ENCODE assay signal across 17 cellular contexts in genomic region chr19:40739871-40740703, GRCh38. TPM values are rescaled to one million over a fixed set of nuclear protein-coding genes. Genes with fewer than 3 reads are reported as not detected.
DNase-seq lines count a peak whose midpoint lies in the region; ATAC-seq and TF ChIP-seq lines count a peak whose summit lies in the region.
"Had no signal": no experiment of that assay in that cellular context is flagged by ENCODE, and none has a peak within 500 bp of the region (broad histone marks: within the 10 kb centered on the region; RNA-seq: fewer than 3 reads in every experiment).

No MANE protein-coding gene starts in this region.

- H3K27ac ChIP-seq in WERI-Rb-1 (peak overlapping the region; percentile 54), neuronal stem cell (replicated peaks; ENCODE audit: low read length) (no peak overlapping the region), aorta (ENCODE audit: low read depth in 1 of 2, low read length in 2 of 2) (no peak overlapping the region)
- H3K27ac ChIP-seq: KMS-11, SJCRH30 had no signal

- H2BK5ac ChIP-seq in neuronal stem cell (ENCODE audit: low read length), result no peak overlapping the region

- H2AK5ac ChIP-seq in neuronal stem cell (ENCODE audit: low read depth, low read length), result no peak overlapping the region

- H2AFZ ChIP-seq in neuronal stem cell (ENCODE audit: low read length), result no peak overlapping the region

- no peak overlapping the region for H4K91ac ChIP-seq in neuronal stem cell (ENCODE audit: low read depth, low read length, poor library complexity)

- H3K79me1 ChIP-seq in neuronal stem cell (ENCODE audit: low read depth, low read length), result peaks cover 3% of the 10 kb centered on the region

- no CpG with 5 or more reads among the region's 16 CpGs for whole genome bisulfite sequencing in neuronal stem cell (ENCODE audit: extremely low coverage in 2 of 2, insufficient read length in 2 of 2, insufficient replicate concordance in 1 of 2), 2 donors
- WGBS in aorta, 2 donors, result 71 to 73% methylated on average over 14 to 16 of the region's 16 CpGs

- intact Hi-C loops in aorta (cut with DNase I), result no loop called here

- H3K9me3 ChIP-seq in WERI-Rb-1 (ENCODE audit: severe bottlenecking), result no peaks in the 10 kb centered on the region
- peaks cover 0 to 1% of the 10 kb centered on the region in 2 donors for H3K9me3 ChIP-seq in neuronal stem cell (replicated peaks in 1 of 2; ENCODE audit: control insufficient read depth in 2 of 2, insufficient read depth in 1 of 2, low read depth in 1 of 2, low read length in 2 of 2)
- H3K9me3 ChIP-seq in aorta (ENCODE audit: control insufficient read depth, low read length), result no peaks in the 10 kb centered on the region
- H3K9me3 ChIP-seq in MG63, result no peaks in the 10 kb centered on the region
- H3K9me3 ChIP-seq: SJCRH30 had no signal

- H4K8ac ChIP-seq in neuronal stem cell (ENCODE audit: low read depth, low read length), result peak overlapping the region; percentile 65

- no peaks in the 10 kb centered on the region for H3K27me3 ChIP-seq in WERI-Rb-1 (ENCODE audit: insufficient read depth, low read depth, severe bottlenecking)
- H3K27me3 ChIP-seq in neuronal stem cell (ENCODE audit: control insufficient read depth in 3 of 3, insufficient read depth in 3 of 3, low read depth in 1 of 3, low read length in 3 of 3), result no peaks in the 10 kb centered on the region
- H3K27me3 ChIP-seq in aorta (ENCODE audit: control insufficient read depth in 1 of 2, insufficient read depth in 2 of 2, low read length in 1 of 2), result no peaks in the 10 kb centered on the region
- no peaks in the 10 kb centered on the region for H3K27me3 ChIP-seq in MG63
- H3K27me3 ChIP-seq: SJCRH30 had no signal

- peak; percentile 23 for ATAC-seq in aorta (ENCODE audit: low FRiP score)
- ATAC-seq: activated CD8-positive, alpha-beta T cell treated with anti-CD3 and anti-CD28 coated beads, Interleukin-2, amount 10 ng/mL, durations not matched to agents 7 days and 5 days had no signal

- no peak overlapping the region for H3K23ac ChIP-seq in neuronal stem cell (ENCODE audit: low read depth, low read length, poor library complexity)

- no peak overlapping the region for H2BK15ac ChIP-seq in neuronal stem cell (ENCODE audit: low read length)

- peak overlapping the region; percentile 44 for H3K9ac ChIP-seq in neuronal stem cell (ENCODE audit: low read depth, low read length, poor library complexity)
- H3K9ac ChIP-seq: KMS-11 had no signal

- H3K4me2 ChIP-seq in neuronal stem cell (ENCODE audit: insufficient read depth, low read length, poor library complexity, severe bottlenecking), result no peak overlapping the region
- H3K4me2 ChIP-seq: KMS-11 had no signal

- H3K4me3 ChIP-seq in WERI-Rb-1 (ENCODE audit: low read depth, low read length), result no peak overlapping the region
- no peak overlapping the region for H3K4me3 ChIP-seq in fibroblast of mammary gland (ENCODE audit: control insufficient read depth, low read depth, low read length)
- H3K4me3 ChIP-seq in neuronal stem cell (ENCODE audit: low read length in 2 of 2), result no peak overlapping the region
- no peak overlapping the region for H3K4me3 ChIP-seq in aorta (ENCODE audit: low read length in 2 of 2)
- H3K4me3 ChIP-seq in MG63, result no peak overlapping the region
- H3K4me3 ChIP-seq: SJCRH30 had no signal

- no peak overlapping the region for H3K18ac ChIP-seq in neuronal stem cell (ENCODE audit: low read length)

- H2BK12ac ChIP-seq in neuronal stem cell (ENCODE audit: low read length), result no peak overlapping the region

- no peak overlapping the region for H3K4ac ChIP-seq in neuronal stem cell (ENCODE audit: low read length)

- no peak overlapping the region for H3K14ac ChIP-seq in neuronal stem cell (ENCODE audit: low read length)

- DNase-seq in WERI-Rb-1, result peak; percentile 56
- peak; percentile 19 for DNase-seq in fibroblast of mammary gland (ENCODE audit: low read depth)
- DNase-seq in neuronal stem cell (ENCODE audit: low spot score), result no peak
- no peak for DNase-seq in aorta
- DNase-seq in MG63, result no peak
- no peak for DNase-seq in NCI-H2227 (lab: John Stamatoyannopoulos, UW; ENCODE audit: unreplicated experiment)
- DNase-seq in NCI-H345 (lab: John Stamatoyannopoulos, UW), result no peak
- DNase-seq: activated CD8-positive, alpha-beta T cell treated with anti-CD3 and anti-CD28 coated beads, Interleukin-2, amount 10 ng/mL, durations not matched to agents 7 days and 5 days; activated gamma-delta T cell treated with Interleukin-2 at 50 U/mL for 16 hours; central memory CD4-positive, alpha-beta T cell; NCI-H2029 treated with DMSO at 0.1 percent for 48 hours; SJCRH30; stimulated activated CD4-positive, alpha-beta T cell treated with anti-CD3 and anti-CD28 coated beads, Interleukin-4, amount 100 ng/mL, for 24 hours; stimulated activated naive CD4-positive, alpha-beta T cell treated with Interleukin-2 at 50 U/mL for 16 hours had no signal

- H3K36me3 ChIP-seq in WERI-Rb-1, result peaks cover 25% of the 10 kb centered on the region
- H3K36me3 ChIP-seq in neuronal stem cell (replicated peaks in 1 of 2; ENCODE audit: control insufficient read depth in 2 of 2, insufficient read depth in 2 of 2, low read length in 2 of 2), result peaks cover 33 to 71% of the 10 kb centered on the region in 2 donors
- H3K36me3 ChIP-seq in aorta (ENCODE audit: control insufficient read depth in 1 of 2, insufficient read depth in 2 of 2, low read length in 1 of 2), result peaks cover 0 to 11% of the 10 kb centered on the region in 2 donors
- peaks cover 43% of the 10 kb centered on the region for H3K36me3 ChIP-seq in MG63
- H3K36me3 ChIP-seq: SJCRH30 had no signal

- H3K4me1 ChIP-seq in neuronal stem cell (ENCODE audit: control insufficient read depth in 2 of 2, insufficient read depth in 1 of 2, low read depth in 1 of 2, low read length in 2 of 2) (no peaks in the 10 kb centered on the region), aorta (ENCODE audit: control insufficient read depth in 1 of 2, insufficient read depth in 2 of 2, low read length in 2 of 2) (no peaks in the 10 kb centered on the region)
- H3K4me1 ChIP-seq: SJCRH30 had no signal

- TF ChIP-seq CTCF in WERI-Rb-1 (IDR thresholded peaks at IDR 0.05; ENCODE audit: low read depth, low read length) (no peak), fibroblast of mammary gland (conservative IDR thresholded peaks at IDR 0.05; ENCODE audit: control insufficient read depth, insufficient read depth, low read depth, low read length) (no peak)

- no peak overlapping the region for H2BK120ac ChIP-seq in neuronal stem cell (ENCODE audit: low read depth, low read length)

RNA-seq across cellular contexts. Expression of gene ACTMAP, which starts 10.2 kb away (rescaled TPM):
- polyA plus RNA-seq in neuronal stem cell (2013, experiment 1 of 2), result 12.8 TPM
- polyA plus RNA-seq in neuronal stem cell (2013, experiment 2 of 2), result 13.2 TPM
- 1 to 10 TPM; 4.2 to 6.1 TPM for total RNA-seq in aorta
- polyA plus RNA-seq in aorta, result 1 to 10 TPM in 1 of 2 donors, under 1 TPM in 1; 0.88 to 3.2 TPM
- total RNA-seq in MG63 (2014; rRNA removed; shearing (Covaris generic); ENCODE audit: low replicate concordance), result 0.95 and 3.6 TPM in 2 replicates

RNA-seq across cellular contexts. Expression of gene SNRPA, which starts 10.9 kb away (rescaled TPM):
- 346 TPM for polyA plus RNA-seq in neuronal stem cell (2013, experiment 1 of 2)
- polyA plus RNA-seq in neuronal stem cell (2013, experiment 2 of 2), result 347 TPM
- 10 to 100 TPM; 40.5 to 47.2 TPM for total RNA-seq in aorta
- 10 to 100 TPM; 26.7 to 49.1 TPM for polyA plus RNA-seq in aorta
- total RNA-seq in MG63 (2014; rRNA removed; shearing (Covaris generic); ENCODE audit: low replicate concordance), result 66.4 and 68.4 TPM in 2 replicates

RNA-seq across cellular contexts. Expression of gene ITPKC, which starts 23.2 kb away (rescaled TPM):
- polyA plus RNA-seq in neuronal stem cell (2013, experiment 1 of 2), result 4.7 TPM
- 4.7 TPM for polyA plus RNA-seq in neuronal stem cell (2013, experiment 2 of 2)
- total RNA-seq in aorta, result 10 to 100 TPM; 23.9 to 25.7 TPM
- polyA plus RNA-seq in aorta, result 10 to 100 TPM; 11.1 to 13.8 TPM
- 22.3 and 23.8 TPM in 2 replicates for total RNA-seq in MG63 (2014; rRNA removed; shearing (Covaris generic); ENCODE audit: low replicate concordance)

RNA-seq across cellular contexts. Expression of gene COQ8B, which starts 23.4 kb away (rescaled TPM):
- polyA plus RNA-seq in neuronal stem cell (2013, experiment 1 of 2), result 29.0 TPM
- 28.4 TPM for polyA plus RNA-seq in neuronal stem cell (2013, experiment 2 of 2)
- total RNA-seq in aorta, result 10 to 100 TPM; 26.2 to 39.3 TPM
- polyA plus RNA-seq in aorta, result 10 to 100 TPM; 20.5 to 79.8 TPM
- total RNA-seq in MG63 (2014; rRNA removed; shearing (Covaris generic); ENCODE audit: low replicate concordance), result 44.6 and 462 TPM in 2 replicates

RNA-seq across cellular contexts. Expression of gene MIA, which starts 35.2 kb away (rescaled TPM):
- polyA plus RNA-seq in neuronal stem cell (2013, experiment 1 of 2), result 0.15 TPM
- polyA plus RNA-seq in neuronal stem cell (2013, experiment 2 of 2), result 0.32 TPM
- total RNA-seq in aorta, result 1 to 10 TPM; 1.7 to 3.6 TPM
- polyA plus RNA-seq in aorta, result not detected
- not detected in 2 replicates for total RNA-seq in MG63 (2014; rRNA removed; shearing (Covaris generic); ENCODE audit: low replicate concordance)
- total RNA-seq: activated CD8-positive, alpha-beta T cell treated with anti-CD3 and anti-CD28 coated beads, Interleukin-2, amount 10 ng/mL, durations not matched to agents 7 days and 5 days; mononuclear cell; renal cortical epithelial cell; SJCRH30 had no signal

Comparison
In these comparisons a context has a peak if more than half of its experiments do, and no peak if none do; other contexts are left out.
1. DNase-seq: peak in WERI-Rb-1 (single experiment) and fibroblast of mammary gland (single experiment); none in neuronal stem cell (single experiment), aorta (0 of 2), MG63 (single experiment), NCI-H2227 (single experiment) and NCI-H345 (single experiment).